In the genomic region with DNA sequence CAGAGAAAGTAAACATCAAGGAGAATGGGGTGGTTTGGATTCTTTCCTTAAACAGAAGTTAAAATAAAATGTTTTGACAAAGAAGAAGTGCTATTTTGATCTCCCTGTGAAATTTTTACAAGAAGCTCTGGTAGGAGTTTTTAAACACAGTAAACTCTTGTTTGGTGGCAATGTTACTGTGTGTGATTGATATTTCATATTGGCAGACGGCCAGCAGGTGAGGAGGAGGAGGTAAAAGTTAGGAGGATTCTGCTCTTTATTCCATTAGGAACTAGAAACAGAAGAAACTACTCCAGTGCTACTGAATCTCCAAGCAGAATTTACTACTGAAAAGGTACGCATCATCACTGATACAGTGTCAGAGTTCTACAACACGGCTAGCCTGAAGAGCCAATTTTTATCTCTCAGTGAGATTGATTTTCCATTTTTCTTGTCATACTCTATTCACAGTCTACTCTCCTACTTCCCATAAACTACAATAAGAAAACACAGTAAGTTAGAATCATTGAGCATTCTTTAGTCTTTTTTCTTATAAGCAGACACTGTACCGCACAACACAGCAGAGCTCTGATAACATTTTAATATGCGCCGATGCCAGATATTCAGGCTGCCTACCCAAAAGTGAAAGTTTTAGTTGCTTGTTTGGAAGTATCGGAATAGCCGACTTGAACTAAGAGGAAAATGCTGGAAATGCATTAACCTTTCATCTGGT, we compare ENCODE assay signal across 1 cellular context.
TF ChIP-seq lines count a peak whose summit lies in the region.

No MANE protein-coding gene starts in this region.

TF ChIP-seq in GM23338, 12 proteins besides CTCF, POLR2A, EP300 and RAD21 (continued from another document):
- TF ChIP-seq, protein P1, sequence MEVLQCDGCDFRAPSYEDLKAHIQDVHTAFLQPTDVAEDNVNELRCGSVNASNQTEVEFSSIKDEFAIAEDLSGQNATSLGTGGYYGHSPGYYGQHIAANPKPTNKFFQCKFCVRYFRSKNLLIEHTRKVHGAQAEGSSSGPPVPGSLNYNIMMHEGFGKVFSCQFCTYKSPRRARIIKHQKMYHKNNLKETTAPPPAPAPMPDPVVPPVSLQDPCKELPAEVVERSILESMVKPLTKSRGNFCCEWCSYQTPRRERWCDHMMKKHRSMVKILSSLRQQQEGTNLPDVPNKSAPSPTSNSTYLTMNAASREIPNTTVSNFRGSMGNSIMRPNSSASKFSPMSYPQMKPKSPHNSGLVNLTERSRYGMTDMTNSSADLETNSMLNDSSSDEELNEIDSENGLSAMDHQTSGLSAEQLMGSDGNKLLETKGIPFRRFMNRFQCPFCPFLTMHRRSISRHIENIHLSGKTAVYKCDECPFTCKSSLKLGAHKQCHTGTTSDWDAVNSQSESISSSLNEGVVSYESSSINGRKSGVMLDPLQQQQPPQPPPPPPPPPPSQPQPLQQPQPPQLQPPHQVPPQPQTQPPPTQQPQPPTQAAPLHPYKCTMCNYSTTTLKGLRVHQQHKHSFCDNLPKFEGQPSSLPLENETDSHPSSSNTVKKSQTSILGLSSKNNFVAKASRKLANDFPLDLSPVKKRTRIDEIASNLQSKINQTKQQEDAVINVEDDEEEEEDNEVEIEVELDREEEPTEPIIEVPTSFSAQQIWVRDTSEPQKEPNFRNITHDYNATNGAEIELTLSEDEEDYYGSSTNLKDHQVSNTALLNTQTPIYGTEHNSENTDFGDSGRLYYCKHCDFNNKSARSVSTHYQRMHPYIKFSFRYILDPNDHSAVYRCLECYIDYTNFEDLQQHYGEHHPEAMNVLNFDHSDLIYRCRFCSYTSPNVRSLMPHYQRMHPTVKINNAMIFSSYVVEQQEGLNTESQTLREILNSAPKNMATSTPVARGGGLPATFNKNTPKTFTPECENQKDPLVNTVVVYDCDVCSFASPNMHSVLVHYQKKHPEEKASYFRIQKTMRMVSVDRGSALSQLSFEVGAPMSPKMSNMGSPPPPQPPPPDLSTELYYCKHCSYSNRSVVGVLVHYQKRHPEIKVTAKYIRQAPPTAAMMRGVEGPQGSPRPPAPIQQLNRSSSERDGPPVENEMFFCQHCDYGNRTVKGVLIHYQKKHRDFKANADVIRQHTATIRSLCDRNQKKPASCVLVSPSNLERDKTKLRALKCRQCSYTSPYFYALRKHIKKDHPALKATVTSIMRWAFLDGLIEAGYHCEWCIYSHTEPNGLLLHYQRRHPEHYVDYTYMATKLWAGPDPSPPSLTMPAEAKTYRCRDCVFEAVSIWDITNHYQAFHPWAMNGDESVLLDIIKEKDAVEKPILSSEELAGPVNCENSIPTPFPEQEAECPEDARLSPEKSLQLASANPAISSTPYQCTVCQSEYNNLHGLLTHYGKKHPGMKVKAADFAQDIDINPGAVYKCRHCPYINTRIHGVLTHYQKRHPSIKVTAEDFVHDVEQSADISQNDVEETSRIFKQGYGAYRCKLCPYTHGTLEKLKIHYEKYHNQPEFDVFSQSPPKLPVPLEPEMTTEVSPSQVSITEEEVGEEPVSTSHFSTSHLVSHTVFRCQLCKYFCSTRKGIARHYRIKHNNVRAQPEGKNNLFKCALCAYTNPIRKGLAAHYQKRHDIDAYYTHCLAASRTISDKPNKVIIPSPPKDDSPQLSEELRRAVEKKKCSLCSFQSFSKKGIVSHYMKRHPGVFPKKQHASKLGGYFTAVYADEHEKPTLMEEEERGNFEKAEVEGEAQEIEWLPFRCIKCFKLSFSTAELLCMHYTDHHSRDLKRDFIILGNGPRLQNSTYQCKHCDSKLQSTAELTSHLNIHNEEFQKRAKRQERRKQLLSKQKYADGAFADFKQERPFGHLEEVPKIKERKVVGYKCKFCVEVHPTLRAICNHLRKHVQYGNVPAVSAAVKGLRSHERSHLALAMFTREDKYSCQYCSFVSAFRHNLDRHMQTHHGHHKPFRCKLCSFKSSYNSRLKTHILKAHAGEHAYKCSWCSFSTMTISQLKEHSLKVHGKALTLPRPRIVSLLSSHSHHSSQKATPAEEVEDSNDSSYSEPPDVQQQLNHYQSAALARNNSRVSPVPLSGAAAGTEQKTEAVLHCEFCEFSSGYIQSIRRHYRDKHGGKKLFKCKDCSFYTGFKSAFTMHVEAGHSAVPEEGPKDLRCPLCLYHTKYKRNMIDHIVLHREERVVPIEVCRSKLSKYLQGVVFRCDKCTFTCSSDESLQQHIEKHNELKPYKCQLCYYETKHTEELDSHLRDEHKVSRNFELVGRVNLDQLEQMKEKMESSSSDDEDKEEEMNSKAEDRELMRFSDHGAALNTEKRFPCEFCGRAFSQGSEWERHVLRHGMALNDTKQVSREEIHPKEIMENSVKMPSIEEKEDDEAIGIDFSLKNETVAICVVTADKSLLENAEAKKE (CRISPR knock-in tag; IDR thresholded peaks at IDR 0.05): no peak
- TF ChIP-seq EZH2phosphoT487 (IDR thresholded peaks at IDR 0.05; ENCODE audit: unreplicated experiment): no peak
- TF ChIP-seq NANOG (IDR thresholded peaks at IDR 0.05; ENCODE audit: borderline replicate concordance): no peak
- no peak for TF ChIP-seq ZNF114 (CRISPR knock-in tag; IDR thresholded peaks at IDR 0.05)
- TF ChIP-seq JUNB (IDR thresholded peaks at IDR 0.05; ENCODE audit: unreplicated experiment): no peak
- TF ChIP-seq ZNF331 (CRISPR knock-in tag; IDR thresholded peaks at IDR 0.05; ENCODE audit: low read depth): no peak
- no peak for TF ChIP-seq STAT1 (IDR thresholded peaks at IDR 0.05; ENCODE audit: unreplicated experiment)
- TF ChIP-seq, protein P2, sequence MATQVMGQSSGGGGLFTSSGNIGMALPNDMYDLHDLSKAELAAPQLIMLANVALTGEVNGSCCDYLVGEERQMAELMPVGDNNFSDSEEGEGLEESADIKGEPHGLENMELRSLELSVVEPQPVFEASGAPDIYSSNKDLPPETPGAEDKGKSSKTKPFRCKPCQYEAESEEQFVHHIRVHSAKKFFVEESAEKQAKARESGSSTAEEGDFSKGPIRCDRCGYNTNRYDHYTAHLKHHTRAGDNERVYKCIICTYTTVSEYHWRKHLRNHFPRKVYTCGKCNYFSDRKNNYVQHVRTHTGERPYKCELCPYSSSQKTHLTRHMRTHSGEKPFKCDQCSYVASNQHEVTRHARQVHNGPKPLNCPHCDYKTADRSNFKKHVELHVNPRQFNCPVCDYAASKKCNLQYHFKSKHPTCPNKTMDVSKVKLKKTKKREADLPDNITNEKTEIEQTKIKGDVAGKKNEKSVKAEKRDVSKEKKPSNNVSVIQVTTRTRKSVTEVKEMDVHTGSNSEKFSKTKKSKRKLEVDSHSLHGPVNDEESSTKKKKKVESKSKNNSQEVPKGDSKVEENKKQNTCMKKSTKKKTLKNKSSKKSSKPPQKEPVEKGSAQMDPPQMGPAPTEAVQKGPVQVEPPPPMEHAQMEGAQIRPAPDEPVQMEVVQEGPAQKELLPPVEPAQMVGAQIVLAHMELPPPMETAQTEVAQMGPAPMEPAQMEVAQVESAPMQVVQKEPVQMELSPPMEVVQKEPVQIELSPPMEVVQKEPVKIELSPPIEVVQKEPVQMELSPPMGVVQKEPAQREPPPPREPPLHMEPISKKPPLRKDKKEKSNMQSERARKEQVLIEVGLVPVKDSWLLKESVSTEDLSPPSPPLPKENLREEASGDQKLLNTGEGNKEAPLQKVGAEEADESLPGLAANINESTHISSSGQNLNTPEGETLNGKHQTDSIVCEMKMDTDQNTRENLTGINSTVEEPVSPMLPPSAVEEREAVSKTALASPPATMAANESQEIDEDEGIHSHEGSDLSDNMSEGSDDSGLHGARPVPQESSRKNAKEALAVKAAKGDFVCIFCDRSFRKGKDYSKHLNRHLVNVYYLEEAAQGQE (IDR thresholded peaks at IDR 0.05; ENCODE audit: unreplicated experiment): no peak
